Comparison of ENCODE assay signal across 13 cellular contexts in the genomic region with DNA sequence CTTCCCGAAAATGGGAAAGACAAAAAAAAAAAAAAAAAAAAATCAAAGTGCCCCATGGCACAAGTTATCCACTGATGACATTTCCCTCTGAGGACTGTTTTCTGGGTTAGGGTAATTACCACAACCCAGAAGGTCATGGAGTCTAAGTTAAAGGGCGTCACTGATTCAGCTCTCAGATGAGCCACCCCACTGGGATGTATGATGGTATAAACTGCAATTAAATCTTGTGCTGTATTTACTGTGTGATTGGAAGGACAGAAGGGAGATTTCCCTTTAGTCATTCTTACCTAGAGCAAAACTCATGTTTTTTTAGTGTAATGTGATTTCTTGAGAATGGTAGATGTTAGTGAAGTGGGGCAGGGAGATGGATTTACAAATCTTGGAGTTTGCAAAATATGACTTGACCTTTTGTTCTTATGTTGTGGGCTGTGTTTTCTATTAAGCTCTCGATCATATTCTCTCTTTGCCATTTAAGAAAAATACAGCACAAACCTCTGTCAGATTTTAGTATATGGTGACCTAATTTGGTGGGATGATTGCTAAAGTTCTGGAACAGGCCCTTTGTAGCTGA.
A peak's percentile ranks its signal among the peaks of the same experiment; 100 is the strongest.
DNase-seq lines count a peak whose midpoint lies in the region; ATAC-seq and TF ChIP-seq lines count a peak whose summit lies in the region.
"Had no signal": no experiment of that assay in that cellular context is flagged by ENCODE, and none has a peak within 500 bp of the region (broad histone marks: within the 10 kb centered on the region; RNA-seq: fewer than 3 reads in every experiment).

No MANE protein-coding gene starts in this region.

- POLR2A ChIA-PET in naive thymus-derived CD4-positive, alpha-beta T cell (lab: Charles Lee) = no interaction called here

- intact Hi-C loops in naive thymus-derived CD4-positive, alpha-beta T cell (cut with micrococcal nuclease) = no loop called here

- peaks cover 0 to 6% (median 0%) of the 10 kb centered on the region in 5 donors for H3K27me3 Mint-ChIP-seq in naive thymus-derived CD4-positive, alpha-beta T cell
- H3K27me3 Mint-ChIP-seq: natural killer cell treated with Interleukin-12 subunit alpha and Interleukin-12 subunit beta and Interleukin-15 and Interleukin-18, amount 100 ng/mL, for 72 hours had no signal

- peak; percentile 32 for ATAC-seq in stimulated activated effector memory CD8-positive, alpha-beta T cell treated with anti-CD3 and anti-CD28 coated beads, Interleukin-12 subunit alpha, Interleukin-12 subunit beta, amount 100 ng/mL, for 72 hours
- no peak for ATAC-seq in naive thymus-derived CD4-positive, alpha-beta T cell
- ATAC-seq in activated CD4-positive, CD25-positive, alpha-beta regulatory T cell treated with anti-CD3 and anti-CD28 coated beads, Interleukin-2, amount 50 U/mL, for 24 hours = no peak
- no peak for ATAC-seq in GM21390 (IDR thresholded peaks at IDR 0.05; ENCODE audit: unreplicated experiment)
- ATAC-seq: natural killer cell treated with Interleukin-12 subunit alpha and Interleukin-12 subunit beta and Interleukin-15 and Interleukin-18, amount 100 ng/mL, for 72 hours had no signal

- no peak overlapping the region for H3K4me3 ChIP-seq in right atrium auricular region
- H3K4me3 ChIP-seq in naive thymus-derived CD4-positive, alpha-beta T cell (ENCODE audit: low read length) = no peak overlapping the region
- H3K4me3 ChIP-seq: skin epidermis had no signal

- peaks cover 0 to 76% of the 10 kb centered on the region in 2 donors for H3K4me1 ChIP-seq in right atrium auricular region
- H3K4me1 ChIP-seq in naive thymus-derived CD4-positive, alpha-beta T cell (ENCODE audit: control insufficient read depth in 2 of 2, insufficient read depth in 2 of 2, low read length in 2 of 2) = no peaks in the 10 kb centered on the region
- H3K4me1 ChIP-seq: BE2C had no signal

- H3K9me3 Mint-ChIP-seq in stimulated activated effector memory CD8-positive, alpha-beta T cell treated with anti-CD3 and anti-CD28 coated beads, Interleukin-12 subunit alpha, Interleukin-12 subunit beta, amount 100 ng/mL, for 72 hours = peaks cover 6% of the 10 kb centered on the region
- H3K9me3 Mint-ChIP-seq in naive thymus-derived CD4-positive, alpha-beta T cell = peaks cover 0 to 5% (median 0%) of the 10 kb centered on the region in 11 donors
- H3K9me3 Mint-ChIP-seq: natural killer cell treated with Interleukin-12 subunit alpha and Interleukin-12 subunit beta and Interleukin-15 and Interleukin-18, amount 100 ng/mL, for 72 hours had no signal

- no peaks in the 10 kb centered on the region for H3K9me3 ChIP-seq in right atrium auricular region
- no peaks in the 10 kb centered on the region for H3K9me3 ChIP-seq in naive thymus-derived CD4-positive, alpha-beta T cell (ENCODE audit: control insufficient read depth in 2 of 3, low read length in 3 of 3)
- H3K9me3 ChIP-seq: BE2C had no signal

- H3K4me3 Mint-ChIP-seq in stimulated activated effector memory CD8-positive, alpha-beta T cell treated with anti-CD3 and anti-CD28 coated beads, Interleukin-12 subunit alpha, Interleukin-12 subunit beta, amount 100 ng/mL, for 72 hours = no peak overlapping the region
- no peak overlapping the region for H3K4me3 Mint-ChIP-seq in naive thymus-derived CD4-positive, alpha-beta T cell
- H3K4me3 Mint-ChIP-seq: natural killer cell treated with Interleukin-12 subunit alpha and Interleukin-12 subunit beta and Interleukin-15 and Interleukin-18, amount 100 ng/mL, for 72 hours had no signal

- CTCF ChIA-PET in naive thymus-derived CD4-positive, alpha-beta T cell (lab: Charles Lee) = no interaction called here

- H3K4me1 Mint-ChIP-seq in stimulated activated effector memory CD8-positive, alpha-beta T cell treated with anti-CD3 and anti-CD28 coated beads, Interleukin-12 subunit alpha, Interleukin-12 subunit beta, amount 100 ng/mL, for 72 hours = no peaks in the 10 kb centered on the region
- no peaks in the 10 kb centered on the region for H3K4me1 Mint-ChIP-seq in naive thymus-derived CD4-positive, alpha-beta T cell

- TF ChIP-seq CTCF in right atrium auricular region (IDR thresholded peaks at IDR 0.05) = no peak

- no peaks in the 10 kb centered on the region for H3K36me3 Mint-ChIP-seq in stimulated activated effector memory CD8-positive, alpha-beta T cell treated with anti-CD3 and anti-CD28 coated beads, Interleukin-12 subunit alpha, Interleukin-12 subunit beta, amount 100 ng/mL, for 72 hours
- H3K36me3 Mint-ChIP-seq in naive thymus-derived CD4-positive, alpha-beta T cell = no peaks in the 10 kb centered on the region
- H3K36me3 Mint-ChIP-seq: natural killer cell treated with Interleukin-12 subunit alpha and Interleukin-12 subunit beta and Interleukin-15 and Interleukin-18, amount 100 ng/mL, for 72 hours had no signal

- H3K36me3 ChIP-seq in right atrium auricular region = no peaks in the 10 kb centered on the region
- no peaks in the 10 kb centered on the region for H3K36me3 ChIP-seq in naive thymus-derived CD4-positive, alpha-beta T cell (ENCODE audit: control insufficient read depth in 2 of 3, insufficient read depth in 3 of 3, low read length in 3 of 3)
- H3K36me3 ChIP-seq: BE2C had no signal

- H3K27me3 ChIP-seq in right atrium auricular region = no peaks in the 10 kb centered on the region
- no peaks in the 10 kb centered on the region for H3K27me3 ChIP-seq in naive thymus-derived CD4-positive, alpha-beta T cell (ENCODE audit: control insufficient read depth in 2 of 2, insufficient read depth in 2 of 2, low read length in 2 of 2)

- DNase-seq in HCEC 1CT = peak; percentile 18
- peak; percentile 8 for DNase-seq in T1000 (lab: John Stamatoyannopoulos, UW)
- DNase-seq in right atrium auricular region (ENCODE audit: low spot score) = no peak
- DNase-seq in stimulated activated effector memory CD8-positive, alpha-beta T cell treated with anti-CD3 and anti-CD28 coated beads, Interleukin-12 subunit alpha, Interleukin-12 subunit beta, amount 100 ng/mL, for 72 hours (ENCODE audit: low spot score in 2 of 2) = no peak
- DNase-seq in naive thymus-derived CD4-positive, alpha-beta T cell = no peak
- DNase-seq in cerebellum (ENCODE audit: low spot score) = no peak
- DNase-seq: BE2C; central memory CD4-positive, alpha-beta T cell; OCI-M1 had no signal

- no peak overlapping the region for H3K27ac Mint-ChIP-seq in stimulated activated effector memory CD8-positive, alpha-beta T cell treated with anti-CD3 and anti-CD28 coated beads, Interleukin-12 subunit alpha, Interleukin-12 subunit beta, amount 100 ng/mL, for 72 hours
- H3K27ac Mint-ChIP-seq in naive thymus-derived CD4-positive, alpha-beta T cell = no peak overlapping the region
- H3K27ac Mint-ChIP-seq: natural killer cell treated with Interleukin-12 subunit alpha and Interleukin-12 subunit beta and Interleukin-15 and Interleukin-18, amount 100 ng/mL, for 72 hours had no signal

- H3K27ac ChIP-seq in right atrium auricular region = peak overlapping the region; percentile 52 to 82
- H3K27ac ChIP-seq in naive thymus-derived CD4-positive, alpha-beta T cell (ENCODE audit: low read depth, low read length) = no peak overlapping the region

Comparison
In these comparisons a context has a peak if more than half of its experiments do, and no peak if none do; other contexts are left out.
1. DNase-seq: peak in HCEC 1CT (single experiment) and T1000 (single experiment); none in right atrium auricular region (single experiment), stimulated activated effector memory CD8-positive, alpha-beta T cell treated with anti-CD3 and anti-CD28 coated beads, Interleukin-12 subunit alpha, Interleukin-12 subunit beta, amount 100 ng/mL, for 72 hours (0 of 2), naive thymus-derived CD4-positive, alpha-beta T cell (0 of 9) and cerebellum (single experiment).